19 cellular contexts compared by ENCODE assay signal in genomic region chr6:157789861-157790260, GRCh38. TPM values are rescaled to one million over a fixed set of nuclear protein-coding genes. Genes with fewer than 3 reads are reported as not detected.
DNase-seq lines count a peak whose midpoint lies in the region; ATAC-seq, FAIRE-seq and TF ChIP-seq lines count a peak whose summit lies in the region.
"Had no signal": no experiment of that assay in that cellular context is flagged by ENCODE, and none has a peak within 500 bp of the region (broad histone marks: within the 10 kb centered on the region; RNA-seq: fewer than 3 reads in every experiment).

No MANE protein-coding gene starts in this region.

- H3K9me3 ChIP-seq in HepG2 (ENCODE audit: low read length): no peaks in the 10 kb centered on the region
- no peaks in the 10 kb centered on the region for H3K9me3 ChIP-seq in right lobe of liver
- no peaks in the 10 kb centered on the region for H3K9me3 ChIP-seq in RWPE2 (ENCODE audit: severe bottlenecking)
- H3K9me3 ChIP-seq in spleen: no peaks in the 10 kb centered on the region
- H3K9me3 ChIP-seq: stomach, vagina had no signal

- no peak overlapping the region for H3K4me2 ChIP-seq in HepG2 (ENCODE audit: low read depth, low read length)

- no peak overlapping the region for H2AFZ ChIP-seq in HepG2 (ENCODE audit: low read length)

- no peak for FAIRE-seq in HepG2 (lab: Jason Lieb, UNC)

- H3K79me2 ChIP-seq in HepG2 (ENCODE audit: insufficient read depth, low read length): no peaks in the 10 kb centered on the region

- intact Hi-C loops in HepG2 (cut with micrococcal nuclease; ENCODE audit: unreplicated experiment) (no loop called here), right lobe of liver (cut with DNase I) (no loop called here), spleen (cut with DNase I; ENCODE audit: low total_unique reads) (no loop called here)

- H3K9ac ChIP-seq in HepG2 (ENCODE audit: insufficient read depth, low read depth, low read length): no peak overlapping the region

- no peak for TF ChIP-seq RAD21 in HepG2 (CRISPR knock-in tag; IDR thresholded peaks at IDR 0.05)

- DNase-seq in HepG2 (ENCODE audit: low spot score) (peak; percentile 22), right lobe of liver (no peak), RWPE2 (ENCODE audit: low spot score) (no peak), iPS DF 19.7 (ENCODE audit: low read depth, low spot score) (peak; percentile 77), spleen (no peak), NCI-H1436 (lab: John Stamatoyannopoulos, UW) (no peak)
- DNase-seq in stimulated activated CD4-positive, alpha-beta T cell treated with anti-CD3 and anti-CD28 coated beads, Interleukin-4, amount 100 ng/mL, for 4 hours: no peak
- no peak for DNase-seq in stimulated activated CD4-positive, alpha-beta T cell treated with anti-CD3 and anti-CD28 coated beads, Interleukin-15, amount 100 ng/mL, for 24 hours
- DNase-seq: activated gamma-delta T cell; anterior cingulate cortex; effector memory CD8-positive, alpha-beta T cell; GF-D8; KG1; left cardiac atrium; NCI-H1092; right cardiac atrium; stomach; T-helper 2 cell had no signal

- BruUV-seq in HepG2 (replicated peaks; lab: Mats Ljungman, UMichigan): no TSS peak

- no peaks in the 10 kb centered on the region for H3K36me3 ChIP-seq in HepG2 (replicated peaks in 1 of 2; ENCODE audit: control insufficient read depth in 1 of 2, insufficient read depth in 2 of 2, low read length in 2 of 2)
- H3K36me3 ChIP-seq in right lobe of liver: no peaks in the 10 kb centered on the region
- H3K36me3 ChIP-seq in RWPE2 (ENCODE audit: low read depth): no peaks in the 10 kb centered on the region
- H3K36me3 ChIP-seq in spleen: no peaks in the 10 kb centered on the region
- H3K36me3 ChIP-seq: stomach, vagina had no signal

- H3K27ac ChIP-seq in HepG2 (ENCODE audit: extremely low read length, insufficient read depth, low read length): no peak overlapping the region
- no peak overlapping the region for H3K27ac ChIP-seq in right lobe of liver
- H3K27ac ChIP-seq in RWPE2 (ENCODE audit: poor library complexity, severe bottlenecking): no peak overlapping the region
- H3K27ac ChIP-seq in spleen: no peak overlapping the region

- CTCF ChIA-PET in HepG2 (lab: Yijun Ruan, JAX; ENCODE audit: low intra/inter-chr PET ratio, low total read pairs): no interaction called here

- POLR2A ChIA-PET in HepG2 (lab: Yijun Ruan, JAX): interaction anchor here (1.8 kb wide), 1 partner anchor 58 kb away, joined by 3 read pairs; no protein-coding TSS in a partner anchor

- TF ChIP-seq CTCF in HepG2 (CRISPR knock-in tag; IDR thresholded peaks at IDR 0.05): no peak
- TF ChIP-seq CTCF in right lobe of liver (IDR thresholded peaks at IDR 0.05): no peak
- TF ChIP-seq CTCF in RWPE2 (IDR thresholded peaks at IDR 0.05; ENCODE audit: poor library complexity, severe bottlenecking): no peak
- TF ChIP-seq CTCF in spleen (IDR thresholded peaks at IDR 0.05 in 8 of 11, conservative IDR thresholded peaks at IDR 0.05 in 3 of 11): no peak

- TF ChIP-seq POLR2A in HepG2 (IDR thresholded peaks at IDR 0.05; ENCODE audit: insufficient read depth in 1 of 2, low read depth in 2 of 2, low read length in 2 of 2) (no peak), right lobe of liver (IDR thresholded peaks at IDR 0.05) (no peak), spleen (IDR thresholded peaks at IDR 0.05) (no peak)

- ATAC-seq in HepG2: peak; percentile 77
- ATAC-seq in right lobe of liver: no peak
- ATAC-seq in RWPE2 (ENCODE audit: low read depth): peak; percentile 27; the same call in 1 of the 3 replicates
- ATAC-seq: effector memory CD8-positive, alpha-beta T cell; right cardiac atrium had no signal

- in situ Hi-C loops in HepG2 (cut with HindIII; ENCODE audit: extremely low pct_ligation_motif_present, low pct_unique_long_range_greater_than_20kb): no loop called here

- no peaks in the 10 kb centered on the region for H4K20me1 ChIP-seq in HepG2 (ENCODE audit: insufficient read depth, low read length)

- TF ChIP-seq EP300 in HepG2 (IDR thresholded peaks at IDR 0.05; ENCODE audit: low read depth in 2 of 2, low read length in 2 of 2) (no peak), HepG2 (CRISPR knock-in tag; IDR thresholded peaks at IDR 0.05; ENCODE audit: borderline replicate concordance) (no peak)

- H3K27me3 ChIP-seq in HepG2 (ENCODE audit: control insufficient read depth in 1 of 2, insufficient read depth in 2 of 2, low read length in 2 of 2) (no peaks in the 10 kb centered on the region; a peak in 1 of 5 replicates), right lobe of liver (no peaks in the 10 kb centered on the region), RWPE2 (ENCODE audit: insufficient read depth, poor library complexity, severe bottlenecking) (no peaks in the 10 kb centered on the region), spleen (replicated peaks in 1 of 7) (no peaks in the 10 kb centered on the region)
- H3K27me3 ChIP-seq: stomach, vagina had no signal

- 64% methylated on average over 15 of the region's 15 CpGs for WGBS in HepG2 (ENCODE audit: low lambda C conversion rate)
- 84% methylated on average over 12 of the region's 15 CpGs for WGBS in right lobe of liver (ENCODE audit: insufficient coverage, low coverage, low lambda C conversion rate, missing lambda C conversion rate)
- WGBS in spleen, 5 donors: 86 to 95% (median 92%) methylated on average over 15 of the region's 15 CpGs

- H3K4me3 ChIP-seq in HepG2 (replicated peaks in 1 of 3; ENCODE audit: insufficient read depth in 1 of 3, low read depth in 2 of 3, low read length in 3 of 3) (no peak overlapping the region), right lobe of liver (no peak overlapping the region), RWPE2 (ENCODE audit: severe bottlenecking) (no peak overlapping the region), spleen (no peak overlapping the region)
- H3K4me3 ChIP-seq: stomach, vagina had no signal

- H3K4me1 ChIP-seq in HepG2 (ENCODE audit: insufficient read depth, low read length) (peaks cover 9% of the 10 kb centered on the region), right lobe of liver (peaks cover 0 to 17% (median 4%) of the 10 kb centered on the region in 4 donors), RWPE2 (ENCODE audit: insufficient read depth, poor library complexity, severe bottlenecking) (no peaks in the 10 kb centered on the region), spleen (no peaks in the 10 kb centered on the region)

TF ChIP-seq in HepG2, 621 proteins besides CTCF, POLR2A, EP300 and RAD21 (continues in another document):
- TF ChIP-seq NFRKB (IDR thresholded peaks at IDR 0.05): no peak
- no peak for TF ChIP-seq TOPORS (CRISPR knock-in tag; IDR thresholded peaks at IDR 0.05)
- TF ChIP-seq THAP11 (CRISPR knock-in tag; IDR thresholded peaks at IDR 0.05): peak; percentile 97
- TF ChIP-seq HCFC1 (IDR thresholded peaks at IDR 0.05; ENCODE audit: low read depth, low read length): peak; percentile 60; the same call in 1 of the 2 replicates
- TF ChIP-seq NFYC (CRISPR knock-in tag; IDR thresholded peaks at IDR 0.05): peak; percentile 82
- no peak for TF ChIP-seq CEBPB (IDR thresholded peaks at IDR 0.05; ENCODE audit: borderline replicate concordance, low read depth, low read length)
- no peak for TF ChIP-seq TCF7 (IDR thresholded peaks at IDR 0.05; ENCODE audit: low read depth)
- no peak for TF ChIP-seq ZNF484 (CRISPR knock-in tag; IDR thresholded peaks at IDR 0.05; ENCODE audit: borderline replicate concordance, low read depth)
- no peak for TF ChIP-seq HNRNPK (IDR thresholded peaks at IDR 0.05; ENCODE audit: low read depth, low read length, poor library complexity, severe bottlenecking)
- peak; percentile 56; the same call in 1 of the 2 replicates for TF ChIP-seq ELF1 (CRISPR knock-in tag; IDR thresholded peaks at IDR 0.05)
- no peak for TF ChIP-seq HOMEZ (CRISPR knock-in tag; IDR thresholded peaks at IDR 0.05; ENCODE audit: low read depth)

RNA-seq across cellular contexts. Expression of gene SNX9, which starts 33.2 kb away (rescaled TPM):
- total RNA-seq in HepG2 (2016; rRNA removed; fragmentation: Illumina TruSeq; extraction: Trizol) (21.9 and 27.7 TPM in 2 replicates), right lobe of liver (10 to 100 TPM; 24.6 to 38.0 (median 29.3) TPM), spleen (10 to 100 TPM; 29.0 to 42.5 (median 36.1) TPM)
- 3.3 and 3.5 TPM in 2 replicates for total RNA-seq in HepG2 (2016; cell fraction: cytosol; rRNA removed; fragmentation: Illumina TruSeq; extraction: Trizol; ENCODE audit: low read depth)
- total RNA-seq in HepG2 (2016; cell fraction: insoluble cytoplasmic fraction; rRNA removed; fragmentation: Illumina TruSeq; extraction: Trizol): 20.6 and 26.2 TPM in 2 replicates
- total RNA-seq in HepG2 (2016; cell fraction: membrane; rRNA removed; fragmentation: Illumina TruSeq; extraction: Trizol): 11.1 and 12.4 TPM in 2 replicates
- total RNA-seq in HepG2 (2016; cell fraction: nucleus; rRNA removed; fragmentation: Illumina TruSeq; extraction: Trizol): 15.6 and 15.7 TPM in 2 replicates
- polyA plus RNA-seq in HepG2 (2011; rRNA removed) (35.2 and 36.0 TPM in 2 replicates), spleen (10 to 100 TPM; 18.9 to 22.1 (median 20.8) TPM)
- polyA plus RNA-seq in HepG2 (2011; cell fraction: cytosol; rRNA removed): 25.8 and 32.1 TPM in 2 replicates
- 24.9 and 25.2 TPM in 2 replicates for polyA plus RNA-seq in HepG2 (2011; cell fraction: nucleus; rRNA removed)
- 29.4 and 32.2 TPM in 2 replicates for polyA plus RNA-seq in HepG2 (2012)
- 2.4 and 2.5 TPM in 2 replicates for polyA plus RNA-seq in HepG2 (2016; cell fraction: cytosol; fragmentation: Illumina TruSeq; extraction: Trizol; ENCODE audit: low read depth)
- polyA plus RNA-seq in HepG2 (2016; cell fraction: insoluble cytoplasmic fraction; fragmentation: Illumina TruSeq; extraction: Trizol; ENCODE audit: low read depth): 27.0 and 29.7 TPM in 2 replicates
- polyA plus RNA-seq in HepG2 (2016; cell fraction: membrane; fragmentation: Illumina TruSeq; extraction: Trizol; ENCODE audit: low read depth): 6.8 and 7.3 TPM in 2 replicates
- 20.8 and 21.2 TPM in 2 replicates for polyA plus RNA-seq in HepG2 (2016; cell fraction: nucleus; fragmentation: Illumina TruSeq; extraction: Trizol; ENCODE audit: insufficient read depth, low read depth)
- 17.0 and 19.8 TPM in 2 replicates for polyA minus RNA-seq in HepG2 (2011; rRNA and poly(A)+ RNA removed; ENCODE audit: low replicate concordance)
- 22.7 and 25.5 TPM in 2 replicates for polyA minus RNA-seq in HepG2 (2011; cell fraction: cytosol; rRNA and poly(A)+ RNA removed)
- 26.1 and 28.5 TPM in 2 replicates for polyA minus RNA-seq in HepG2 (2011; cell fraction: nucleus; rRNA and poly(A)+ RNA removed)

Comparison
In these comparisons a context has a peak if more than half of its experiments do, and no peak if none do; other contexts are left out.
1. ATAC-seq: peak in HepG2 (single experiment) and RWPE2 (single experiment); none in right lobe of liver (0 of 4).
2. DNase-seq: peak in HepG2 (single experiment) and iPS DF 19.7 (single experiment); none in right lobe of liver (0 of 3), RWPE2 (single experiment), spleen (single experiment), stimulated activated CD4-positive, alpha-beta T cell treated with anti-CD3 and anti-CD28 coated beads, Interleukin-4, amount 100 ng/mL, for 4 hours (0 of 2), NCI-H1436 (single experiment) and stimulated activated CD4-positive, alpha-beta T cell treated with anti-CD3 and anti-CD28 coated beads, Interleukin-15, amount 100 ng/mL, for 24 hours (single experiment).